11 cellular contexts compared by ENCODE assay signal in genomic region chr14:69650948-69651369, GRCh38. TPM values are rescaled to one million over a fixed set of nuclear protein-coding genes. Genes with fewer than 3 reads are reported as not detected.
A peak's percentile ranks its signal among the peaks of the same experiment; 100 is the strongest.
DNase-seq lines count a peak whose midpoint lies in the region; ATAC-seq and TF ChIP-seq lines count a peak whose summit lies in the region.
"Had no signal": no experiment of that assay in that cellular context is flagged by ENCODE, and none has a peak within 500 bp of the region (broad histone marks: within the 10 kb centered on the region; RNA-seq: fewer than 3 reads in every experiment).

No MANE protein-coding gene starts in this region.

- H3K79me2 ChIP-seq in GM23248 (ENCODE audit: insufficient read depth) = peaks cover 100% of the 10 kb centered on the region

- H3K27ac Mint-ChIP-seq in activated B cell treated with CpG ODN at 0.5 μM for 24 hours = peak overlapping the region; percentile 81

- DNase-seq in GM23248 = peak; percentile 28
- no peak for DNase-seq in activated B cell treated with CpG ODN at 0.5 μM for 24 hours
- DNase-seq in heart left ventricle = no peak
- DNase-seq in HEK293T (ENCODE audit: extremely low spot score) = no peak
- DNase-seq in DMS114 treated with DMSO at 0.1 percent for 48 hours (lab: John Stamatoyannopoulos, UW; ENCODE audit: unreplicated experiment) = no peak
- DNase-seq: central memory CD4-positive, alpha-beta T cell; NCI-H1417; T1000 had no signal

- ATAC-seq in activated B cell treated with CpG ODN at 0.5 μM for 24 hours (ENCODE audit: low read depth) (no peak), heart left ventricle (peak in 3 of 4 donors; percentile 17 to 36 (median 24)), GM19035 (IDR thresholded peaks at IDR 0.05; ENCODE audit: unreplicated experiment) (no peak), GM21619 (IDR thresholded peaks at IDR 0.05; ENCODE audit: unreplicated experiment) (no peak)

- TF ChIP-seq CTCF in activated B cell treated with CpG ODN at 0.5 μM for 24 hours (IDR thresholded peaks at IDR 0.05) (no peak), heart left ventricle (IDR thresholded peaks at IDR 0.05) (no peak)

- no peak overlapping the region for H3K9ac ChIP-seq in GM23248
- no peak overlapping the region for H3K9ac ChIP-seq in skeletal muscle tissue (ENCODE audit: low read depth in 1 of 3, low read length in 3 of 3)

- 88 to 94% methylated on average over 3 of the region's 3 CpGs for WGBS in GM23248 (ENCODE audit: low coverage in 1 of 2, low lambda C conversion rate in 2 of 2, missing lambda C conversion rate in 2 of 2), 2 experiments
- WGBS in heart left ventricle, 4 donors = 56 to 67% (median 61%) methylated on average over 3 of the region's 3 CpGs

- H3K4me1 Mint-ChIP-seq in activated B cell treated with CpG ODN at 0.5 μM for 24 hours = peaks cover 94% of the 10 kb centered on the region

- peak overlapping the region; percentile 60 for H3K4me2 ChIP-seq in GM23248 (ENCODE audit: unreplicated experiment)

- no peak for TF ChIP-seq POLR2A in heart left ventricle (IDR thresholded peaks at IDR 0.05)

- H3K4me1 ChIP-seq in GM23248 (ENCODE audit: insufficient read depth) (peaks cover 50% of the 10 kb centered on the region), heart left ventricle (peaks cover 13 to 96% (median 88%) of the 10 kb centered on the region in 12 donors), skeletal muscle tissue (ENCODE audit: control insufficient read depth in 3 of 3, insufficient read depth in 3 of 3, low read length in 3 of 3) (peaks cover 56 to 61% (median 58%) of the 10 kb centered on the region in 3 donors)

- peaks cover 20% of the 10 kb centered on the region for H3F3A ChIP-seq in GM23248 (ENCODE audit: insufficient read depth)

- H2AFZ ChIP-seq in GM23248 = no peak overlapping the region

- intact Hi-C loops in activated B cell treated with CpG ODN at 0.5 μM for 24 hours (cut with micrococcal nuclease) = loop anchor here (5.0 kb wide), 1 partner anchor 36 kb away; no protein-coding TSS in a partner anchor
- intact Hi-C loops in heart left ventricle (cut with DNase I) = loop anchor here in 3 of 10 donors (5.0 kb wide), 2 partner anchors 34 to 39 kb away; partner anchors contain the start of gene SUSD6 (in 1 of the 3)

- H3K9me2 ChIP-seq in GM23248 (ENCODE audit: insufficient read depth) = no peaks in the 10 kb centered on the region

- no peaks in the 10 kb centered on the region for H3K36me3 ChIP-seq in GM23248 (ENCODE audit: low read depth)
- no peaks in the 10 kb centered on the region for H3K36me3 ChIP-seq in heart left ventricle
- no peaks in the 10 kb centered on the region for H3K36me3 ChIP-seq in skeletal muscle tissue (ENCODE audit: control insufficient read depth in 3 of 3, insufficient read depth in 3 of 3, low read length in 3 of 3)

- no peaks in the 10 kb centered on the region for H3K9me3 Mint-ChIP-seq in activated B cell treated with CpG ODN at 0.5 μM for 24 hours

- in situ Hi-C loops in GM23248 (cut with MboI) = no loop called here

- H3K36me3 Mint-ChIP-seq in activated B cell treated with CpG ODN at 0.5 μM for 24 hours (ENCODE audit: low read depth) = peaks cover 13% of the 10 kb centered on the region

- no peaks in the 10 kb centered on the region for H3K27me3 Mint-ChIP-seq in activated B cell treated with CpG ODN at 0.5 μM for 24 hours

- POLR2A ChIA-PET in activated B cell treated with CpG ODN at 0.5 μM for 24 hours (lab: Charles Lee) (interaction anchor here (3.6 kb wide), 1 partner anchor 37 kb away, joined by 25 read pairs; the partner anchor contains the start of gene SUSD6), HEK293T (lab: Yijun Ruan, JAX) (no interaction called here)

- CTCF ChIA-PET in activated B cell treated with CpG ODN at 0.5 μM for 24 hours (lab: Charles Lee) = no interaction called here
- CTCF ChIA-PET in HEK293T (lab: Yijun Ruan, JAX) = interaction anchor here (0.6 kb wide), 1 partner anchor 969 kb away, joined by 3 read pairs; no protein-coding TSS in a partner anchor

- H3K4me3 Mint-ChIP-seq in activated B cell treated with CpG ODN at 0.5 μM for 24 hours = peak overlapping the region; percentile 17

- H3K27me3 ChIP-seq in GM23248 (replicated peaks; ENCODE audit: insufficient read depth) (no peaks in the 10 kb centered on the region), heart left ventricle (no peaks in the 10 kb centered on the region), skeletal muscle tissue (ENCODE audit: control insufficient read depth in 3 of 3, insufficient read depth in 3 of 3, low read length in 3 of 3) (no peaks in the 10 kb centered on the region)

- H3K4me3 ChIP-seq in GM23248 (no peak overlapping the region), heart left ventricle (peak overlapping the region in 2 of 12 donors; percentile 4 to 14), skeletal muscle tissue (ENCODE audit: low read length in 3 of 3) (peak overlapping the region in 1 of 3 donors; percentile 14)

- H3K27ac ChIP-seq in GM23248 (0 out of 2 replicates have a peak overlapping the region, but pooled peaks have one; percentile 8), heart left ventricle (peak overlapping the region in 11 of 12 donors; percentile 47 to 92 (median 77)), skeletal muscle tissue (ENCODE audit: low read depth, low read length) (peak overlapping the region; percentile 55)

- no peaks in the 10 kb centered on the region for H3K9me3 ChIP-seq in GM23248 (ENCODE audit: low read depth)
- H3K9me3 ChIP-seq in heart left ventricle = no peaks in the 10 kb centered on the region
- H3K9me3 ChIP-seq in skeletal muscle tissue (ENCODE audit: control insufficient read depth in 3 of 3, low read length in 3 of 3) = no peaks in the 10 kb centered on the region

- H4K20me1 ChIP-seq in GM23248 (ENCODE audit: insufficient read depth) = peaks cover 3% of the 10 kb centered on the region; the same call in 1 of the 2 replicates

TF ChIP-seq in HEK293T, 16 proteins besides CTCF, POLR2A, EP300 and RAD21:
- TF ChIP-seq TARDBP (IDR thresholded peaks at IDR 0.05) = no peak
- TF ChIP-seq L3MBTL2 (conservative IDR thresholded peaks at IDR 0.05) = no peak
- no peak for TF ChIP-seq SUZ12 (IDR thresholded peaks at IDR 0.05)
- TF ChIP-seq ARNT (IDR thresholded peaks at IDR 0.05) = no peak
- TF ChIP-seq FOXA1 (IDR thresholded peaks at IDR 0.05) = no peak

RNA-seq across cellular contexts. Expression of gene SUSD6, which starts 39.6 kb away (rescaled TPM):
- 12.2 and 15.6 TPM in 2 replicates for total RNA-seq in GM23248 (2014; rRNA removed; shearing (Covaris generic))
- polyA plus RNA-seq in GM23248 (2016; fragmentation: Nextera tagmentation; extraction: Ambion mirVana) (23.2 and 24.1 TPM in 2 replicates), heart left ventricle (10 to 100 TPM in 1 of 2 donors, 1 to 10 TPM in 1; 5.8 to 18.7 TPM)
- total RNA-seq in activated B cell treated with CpG ODN at 0.5 μM for 24 hours (63.5 and 67.1 TPM in 2 replicates), heart left ventricle (10 to 100 TPM; 17.8 to 49.2 (median 24.8) TPM), skeletal muscle tissue (10.4 TPM)

Comparison
In these comparisons a context has a peak if more than half of its experiments do, and no peak if none do; other contexts are left out.
1. H3K27ac ChIP-seq: peak in every context shown above with its lines; median percentile 77 in heart left ventricle; 55 in skeletal muscle tissue; 8 in GM23248.
2. ATAC-seq: peak in heart left ventricle (3 of 4); none in activated B cell treated with CpG ODN at 0.5 μM for 24 hours (single experiment), GM19035 (single experiment) and GM21619 (single experiment).